In the genomic region with DNA sequence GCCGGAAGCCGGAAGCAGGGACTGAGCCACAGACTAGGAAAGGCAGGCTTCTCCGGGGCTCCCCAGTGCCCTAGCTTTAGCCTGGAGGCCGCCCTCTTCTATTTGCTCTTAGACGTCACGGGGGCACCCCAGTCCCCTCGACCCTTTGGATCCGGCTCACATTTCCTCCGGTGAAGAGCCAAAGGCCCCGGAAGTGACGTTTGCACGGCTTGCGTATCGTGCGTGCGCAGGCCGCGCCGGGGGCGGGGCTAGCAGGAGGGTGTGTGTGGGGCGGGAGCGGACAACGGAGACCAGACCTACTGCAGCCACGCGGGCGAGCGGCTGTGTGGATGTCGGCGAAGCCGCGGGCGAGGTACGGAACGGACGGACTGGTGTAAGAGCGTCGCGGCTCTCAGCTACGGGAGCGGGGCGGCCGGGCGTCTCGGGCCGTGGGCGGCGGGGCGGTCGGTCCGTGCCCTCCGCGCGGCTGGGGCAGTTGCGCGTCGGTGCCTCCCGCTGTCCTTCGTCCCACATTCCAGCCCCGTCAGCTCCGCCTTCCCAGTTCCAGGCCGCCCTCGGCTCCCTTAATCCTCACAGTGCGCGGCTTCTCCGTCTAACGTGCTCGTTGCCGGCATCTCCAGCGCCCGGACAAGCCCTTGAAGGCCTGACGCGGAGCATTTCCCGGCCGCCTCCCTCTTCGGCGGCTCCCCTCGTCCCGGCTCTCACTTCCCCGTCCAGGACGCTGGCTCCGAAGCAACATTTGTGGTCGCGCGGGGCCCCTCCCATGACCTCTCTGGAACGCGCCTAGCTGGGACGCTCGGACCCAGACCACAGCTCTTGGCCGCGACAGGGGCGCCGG, we compare ENCODE assay signal across 1 cellular context.
TF ChIP-seq lines count a peak whose summit lies in the region.

No MANE protein-coding gene starts in this region.

TF ChIP-seq in GM12878, 131 proteins besides CTCF, POLR2A, EP300 and RAD21 (continued from another document):
- TF ChIP-seq, protein P1, sequence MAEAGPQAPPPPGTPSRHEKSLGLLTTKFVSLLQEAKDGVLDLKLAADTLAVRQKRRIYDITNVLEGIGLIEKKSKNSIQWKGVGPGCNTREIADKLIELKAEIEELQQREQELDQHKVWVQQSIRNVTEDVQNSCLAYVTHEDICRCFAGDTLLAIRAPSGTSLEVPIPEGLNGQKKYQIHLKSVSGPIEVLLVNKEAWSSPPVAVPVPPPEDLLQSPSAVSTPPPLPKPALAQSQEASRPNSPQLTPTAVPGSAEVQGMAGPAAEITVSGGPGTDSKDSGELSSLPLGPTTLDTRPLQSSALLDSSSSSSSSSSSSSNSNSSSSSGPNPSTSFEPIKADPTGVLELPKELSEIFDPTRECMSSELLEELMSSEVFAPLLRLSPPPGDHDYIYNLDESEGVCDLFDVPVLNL (IDR thresholded peaks at IDR 0.05; ENCODE audit: low read depth, low read length) = no peak
- no peak; the same call in 1 of the 2 replicates for TF ChIP-seq MLLT1 (IDR thresholded peaks at IDR 0.05)
- TF ChIP-seq, protein P2, sequence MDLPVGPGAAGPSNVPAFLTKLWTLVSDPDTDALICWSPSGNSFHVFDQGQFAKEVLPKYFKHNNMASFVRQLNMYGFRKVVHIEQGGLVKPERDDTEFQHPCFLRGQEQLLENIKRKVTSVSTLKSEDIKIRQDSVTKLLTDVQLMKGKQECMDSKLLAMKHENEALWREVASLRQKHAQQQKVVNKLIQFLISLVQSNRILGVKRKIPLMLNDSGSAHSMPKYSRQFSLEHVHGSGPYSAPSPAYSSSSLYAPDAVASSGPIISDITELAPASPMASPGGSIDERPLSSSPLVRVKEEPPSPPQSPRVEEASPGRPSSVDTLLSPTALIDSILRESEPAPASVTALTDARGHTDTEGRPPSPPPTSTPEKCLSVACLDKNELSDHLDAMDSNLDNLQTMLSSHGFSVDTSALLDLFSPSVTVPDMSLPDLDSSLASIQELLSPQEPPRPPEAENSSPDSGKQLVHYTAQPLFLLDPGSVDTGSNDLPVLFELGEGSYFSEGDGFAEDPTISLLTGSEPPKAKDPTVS (IDR thresholded peaks at IDR 0.05; ENCODE audit: low read depth, low read length) = no peak
- 0 out of 2 replicates have a peak, but pooled peaks have one; percentile 52 for TF ChIP-seq PKNOX1 (IDR thresholded peaks at IDR 0.05)
- peak; percentile 93 for TF ChIP-seq POLR2AphosphoS5 (IDR thresholded peaks at IDR 0.05; ENCODE audit: low read length)
- TF ChIP-seq CREB1 (IDR thresholded peaks at IDR 0.05; ENCODE audit: low read depth) = peak; percentile 96
- no peak for TF ChIP-seq FOS (IDR thresholded peaks at IDR 0.05; ENCODE audit: borderline replicate concordance, extremely low read depth, insufficient read length)
- peak in 1 of 2 experiments; percentile 1; a peak in 2 of 4 replicates for TF ChIP-seq IKZF2 (IDR thresholded peaks at IDR 0.05)
- TF ChIP-seq GABPA (IDR thresholded peaks at IDR 0.05; ENCODE audit: low read depth) = peak; percentile 91
- peak; percentile 97 for TF ChIP-seq LARP7 (IDR thresholded peaks at IDR 0.05)
- TF ChIP-seq SUPT20H (IDR thresholded peaks at IDR 0.05; ENCODE audit: borderline replicate concordance, control insufficient read depth, low read depth, low read length) = no peak
- no peak for TF ChIP-seq SREBF2 (IDR thresholded peaks at IDR 0.05; ENCODE audit: low read length)
- TF ChIP-seq ESRRA (IDR thresholded peaks at IDR 0.05; ENCODE audit: low read length) = no peak
- no peak for TF ChIP-seq MYC (IDR thresholded peaks at IDR 0.05; ENCODE audit: insufficient read depth, insufficient read length, insufficient replicate concordance, low read length, severe bottlenecking)
- no peak for TF ChIP-seq KDM1A (IDR thresholded peaks at IDR 0.05; ENCODE audit: borderline replicate concordance)
- TF ChIP-seq RCOR1 (conservative IDR thresholded peaks at IDR 0.05; ENCODE audit: low read depth, low read length) = no peak
- peak; percentile 13 for TF ChIP-seq SP1 (IDR thresholded peaks at IDR 0.05; ENCODE audit: low read depth, low read length)
- TF ChIP-seq ETV6 (conservative IDR thresholded peaks at IDR 0.05 in 1 of 2, IDR thresholded peaks at IDR 0.05 in 1 of 2; ENCODE audit: borderline replicate concordance in 1 of 2, low read depth in 1 of 2) = no peak
- no peak for TF ChIP-seq ZNF592 (IDR thresholded peaks at IDR 0.05)
- TF ChIP-seq POU2F2 (IDR thresholded peaks at IDR 0.05; ENCODE audit: borderline replicate concordance, low read depth, low read length) = peak; percentile 75; the same call in 1 of the 3 replicates
- TF ChIP-seq MTA2 (IDR thresholded peaks at IDR 0.05; ENCODE audit: low read depth) = no peak
